In genomic region chr5:149581192-149581861, GRCh38 we compare ENCODE assay signal across 8 cellular contexts. TPM values are rescaled to one million over a fixed set of nuclear protein-coding genes. Genes with fewer than 3 reads are reported as not detected.
DNase-seq lines count a peak whose midpoint lies in the region; ATAC-seq and TF ChIP-seq lines count a peak whose summit lies in the region.

ARHGEF37 (plus strand) TSS chr5:149581498; CDS start chr5:149597770, 16,272 bp downstream.

- peak; percentile 27 for DNase-seq in GM12865 (ENCODE audit: low read depth)
- DNase-seq in NCI-H2196 treated with DMSO at 0.1 percent for 48 hours (lab: John Stamatoyannopoulos, UW; ENCODE audit: unreplicated experiment): peak; percentile 51
- DNase-seq in activated CD8-positive, alpha-beta memory T cell treated with anti-CD3 and anti-CD28 coated beads, Interleukin-2, amount 50 U/mL, for 4 hours: peak; percentile 52
- peak; percentile 72 for DNase-seq in epithelial cell of esophagus (ENCODE audit: low read depth)
- DNase-seq in mesothelial cell of epicardium (ENCODE audit: low spot score in 2 of 2, unreplicated experiment in 2 of 2): peak; percentile 55 to 81
- DNase-seq in stimulated activated CD8-positive, alpha-beta memory T cell treated with anti-CD3 and anti-CD28 coated beads, Interleukin-12 subunit alpha, Interleukin-12 subunit beta, amount 100 ng/mL, for 24 hours (ENCODE audit: extremely low read depth): peak; percentile 3
- DNase-seq in UCSD-AML1 (lab: John Stamatoyannopoulos, UW; ENCODE audit: unreplicated experiment): no peak

- H3K4me1 Mint-ChIP-seq in mesothelial cell of epicardium: peaks cover 18% of the 10 kb centered on the region

- peak within 1 kb of the TSS; percentile 87 for H3K27ac Mint-ChIP-seq in mesothelial cell of epicardium

- no peaks in the 10 kb centered on the region for H3K36me3 Mint-ChIP-seq in mesothelial cell of epicardium

- ATAC-seq in GM18867 (IDR thresholded peaks at IDR 0.05; ENCODE audit: unreplicated experiment): no peak

- no peaks in the 10 kb centered on the region for H3K27me3 Mint-ChIP-seq in mesothelial cell of epicardium (ENCODE audit: low read depth)

- peak within 1 kb of the TSS; percentile 75 for H3K4me3 Mint-ChIP-seq in mesothelial cell of epicardium

- TF ChIP-seq CTCF in GM12865 (IDR thresholded peaks at IDR 0.05; ENCODE audit: insufficient read depth, low read depth, low read length, missing control alignments) (no peak), epithelial cell of esophagus (IDR thresholded peaks at IDR 0.05; ENCODE audit: insufficient read depth, low read depth, low read length, missing control alignments) (no peak), mesothelial cell of epicardium (IDR thresholded peaks at IDR 0.05; ENCODE audit: unreplicated experiment) (no peak)

- H3K9me3 Mint-ChIP-seq in mesothelial cell of epicardium: peaks cover 3% of the 10 kb centered on the region

- H3K4me3 ChIP-seq in GM12865 (ENCODE audit: low read depth, low read length): peak within 1 kb of the TSS; percentile 39
- H3K4me3 ChIP-seq in epithelial cell of esophagus (ENCODE audit: low read length): peak within 1 kb of the TSS; percentile 72

RNA-seq across cellular contexts. Expression of gene ARHGEF37, which starts in this region (rescaled TPM):
- total RNA-seq in mesothelial cell of epicardium: 9.1 to 10.1 TPM (median 10.0 TPM) in 3 replicates
